In genomic region chr1:6802454-6802853, GRCh38 we compare ENCODE assay signal across 23 cellular contexts. TPM values are rescaled to one million over a fixed set of nuclear protein-coding genes. Genes with fewer than 3 reads are reported as not detected.
DNase-seq lines count a peak whose midpoint lies in the region; ATAC-seq, FAIRE-seq and TF ChIP-seq lines count a peak whose summit lies in the region.
"Had no signal": no experiment of that assay in that cellular context is flagged by ENCODE, and none has a peak within 500 bp of the region (broad histone marks: within the 10 kb centered on the region; RNA-seq: fewer than 3 reads in every experiment).

No MANE protein-coding gene starts in this region.

- H3K36me3 Mint-ChIP-seq in GM23338 (ENCODE audit: low read depth) (no peaks in the 10 kb centered on the region), nephron (ENCODE audit: low read depth) (peaks cover 3% of the 10 kb centered on the region), T-helper 17 cell (ENCODE audit: low read depth) (no peaks in the 10 kb centered on the region), progenitor cell of endocrine pancreas (ENCODE audit: insufficient read depth) (no peaks in the 10 kb centered on the region)
- H3K36me3 Mint-ChIP-seq: naive B cell had no signal

- 100% methylated on average over 2 of the region's 2 CpGs for WGBS in A549 (ENCODE audit: missing lambda C conversion rate)
- 87% methylated on average over 2 of the region's 2 CpGs for WGBS in prostate gland

- H3K9me3 ChIP-seq in A549 = no peaks in the 10 kb centered on the region
- H3K9me3 ChIP-seq in T-helper 17 cell (ENCODE audit: control insufficient read depth, low read length, poor library complexity, severe bottlenecking) = no peaks in the 10 kb centered on the region
- H3K9me3 ChIP-seq in prostate gland = no peaks in the 10 kb centered on the region
- H3K9me3 ChIP-seq: ovary, vagina had no signal

- H3K4me1 Mint-ChIP-seq in GM23338 (peaks cover 9% of the 10 kb centered on the region; the same call in 2 of the 3 replicates), nephron (peaks cover 54% of the 10 kb centered on the region), T-helper 17 cell (peaks cover 42% of the 10 kb centered on the region), progenitor cell of endocrine pancreas (ENCODE audit: low read depth) (peaks cover 14% of the 10 kb centered on the region)

- TF ChIP-seq POLR2A in A549 (IDR thresholded peaks at IDR 0.05; ENCODE audit: low read length) (no peak), prostate gland (IDR thresholded peaks at IDR 0.05) (no peak)

- ATAC-seq in A549 = peak in 1 of 2 experiments; percentile 46; a peak in 3 of 6 replicates
- ATAC-seq in GM23338 = no peak
- no peak for ATAC-seq in T-helper 17 cell
- ATAC-seq: sciatic nerve had no signal

- TF ChIP-seq EP300 in A549 (IDR thresholded peaks at IDR 0.05) = no peak

- H3K36me3 ChIP-seq in GM23338 (ENCODE audit: insufficient read depth) (no peaks in the 10 kb centered on the region), prostate gland (no peaks in the 10 kb centered on the region)
- H3K36me3 ChIP-seq: ovary, vagina had no signal

- H3K27me3 Mint-ChIP-seq in GM23338 (ENCODE audit: insufficient read depth, low read depth, poor library complexity) (peaks cover 4% of the 10 kb centered on the region), nephron (ENCODE audit: low read depth) (no peaks in the 10 kb centered on the region), T-helper 17 cell (no peaks in the 10 kb centered on the region), progenitor cell of endocrine pancreas (no peaks in the 10 kb centered on the region)
- H3K27me3 Mint-ChIP-seq: activated CD4-positive, alpha-beta memory T cell treated with anti-CD3 and anti-CD28 coated beads, Interleukin-2, amount 10 ng/mL, durations not matched to agents 7 days and 5 days; central memory CD8-positive, alpha-beta T cell; naive B cell had no signal

- no peaks in the 10 kb centered on the region for H3K27me3 ChIP-seq in GM23338 (ENCODE audit: insufficient read depth)
- H3K27me3 ChIP-seq in prostate gland (replicated peaks; ENCODE audit: insufficient read depth) = no peaks in the 10 kb centered on the region
- H3K27me3 ChIP-seq: ovary, vagina had no signal

- TF ChIP-seq CTCF in A549 (IDR thresholded peaks at IDR 0.05) (no peak), GM23338 (conservative IDR thresholded peaks at IDR 0.05; ENCODE audit: low read depth in 2 of 2) (no peak), coronary artery (IDR thresholded peaks at IDR 0.05) (no peak), nephron (IDR thresholded peaks at IDR 0.05; ENCODE audit: unreplicated experiment in 3 of 3) (no peak), progenitor cell of endocrine pancreas (IDR thresholded peaks at IDR 0.05; ENCODE audit: unreplicated experiment) (no peak), prostate gland (IDR thresholded peaks at IDR 0.05) (no peak)

- POLR2A ChIA-PET in A549 (lab: Yijun Ruan, JAX) = no interaction called here

- peaks cover 64% of the 10 kb centered on the region for H4K20me1 ChIP-seq in GM23338 (replicated peaks; ENCODE audit: insufficient read depth)

- intact Hi-C loops in prostate gland (cut with DNase I) = no loop called here

- H3F3A ChIP-seq in GM23338 (replicated peaks; ENCODE audit: low read depth) = no peaks in the 10 kb centered on the region

- H3K27ac ChIP-seq in A549 = peak overlapping the region; percentile 32 to 64; a peak in 5 of 6 replicates
- peak overlapping the region; percentile 55; the same call in 1 of the 2 replicates for H3K27ac ChIP-seq in GM23338 (ENCODE audit: low read depth)
- H3K27ac ChIP-seq in coronary artery = peak overlapping the region; percentile 46 to 53
- H3K27ac ChIP-seq in prostate gland = no peak overlapping the region
- H3K27ac ChIP-seq: SK-N-MC, vagina had no signal

- no peaks in the 10 kb centered on the region for H3K9me2 ChIP-seq in GM23338 (ENCODE audit: insufficient read depth)

- no peak overlapping the region for H2AFZ ChIP-seq in GM23338

- peaks cover 100% of the 10 kb centered on the region for H3K79me2 ChIP-seq in GM23338 (replicated peaks; ENCODE audit: insufficient read depth)

- no peak overlapping the region for H3K4me3 Mint-ChIP-seq in GM23338
- H3K4me3 Mint-ChIP-seq in nephron = no peak overlapping the region
- H3K4me3 Mint-ChIP-seq in T-helper 17 cell = no peak overlapping the region
- no peak overlapping the region for H3K4me3 Mint-ChIP-seq in progenitor cell of endocrine pancreas (ENCODE audit: low read depth)
- H3K4me3 Mint-ChIP-seq: activated CD4-positive, alpha-beta memory T cell treated with anti-CD3 and anti-CD28 coated beads, Interleukin-2, amount 10 ng/mL, durations not matched to agents 7 days and 5 days; CD8-positive, alpha-beta memory T cell; central memory CD8-positive, alpha-beta T cell had no signal

- no peak for FAIRE-seq in A549 (lab: Jason Lieb, UNC)

- DNase-seq in A549 (ENCODE audit: low read depth in 1 of 2, low spot score in 1 of 2) (no peak), GM23338 (ENCODE audit: low spot score) (no peak), coronary artery (ENCODE audit: low spot score) (no peak), T-helper 17 cell (no peak), progenitor cell of endocrine pancreas (ENCODE audit: low spot score, unreplicated experiment) (no peak), OCI-M1 (lab: John Stamatoyannopoulos, UW) (no peak), prostate gland (ENCODE audit: low spot score) (no peak)
- DNase-seq: activated CD4-positive, alpha-beta memory T cell treated with anti-CD3 and anti-CD28 coated beads, Interleukin-2, amount 10 ng/mL, durations not matched to agents 7 days and 5 days; activated CD4-positive, CD25-positive, alpha-beta regulatory T cell; activated T-cell treated with anti-CD3 and anti-CD28 coated beads for 4 hours; CD8-positive, alpha-beta memory T cell; DMS79; foreskin melanocyte; naive B cell; NCI-H1694; NCI-H524 treated with DMSO at 0.1 percent for 48 hours; ovary; T-helper 9 cell had no signal

- H3K4me2 ChIP-seq in A549 = peak overlapping the region; percentile 48; the same call in 2 of the 3 replicates
- no peak overlapping the region for H3K4me2 ChIP-seq in GM23338

- H3K27ac Mint-ChIP-seq in GM23338 = peak overlapping the region; percentile 3; the same call in 1 of the 2 replicates
- peak overlapping the region in 2 of 3 experiments; percentile 10 to 22 for H3K27ac Mint-ChIP-seq in nephron
- no peak overlapping the region for H3K27ac Mint-ChIP-seq in T-helper 17 cell
- no peak overlapping the region for H3K27ac Mint-ChIP-seq in progenitor cell of endocrine pancreas
- H3K27ac Mint-ChIP-seq: activated CD4-positive, alpha-beta memory T cell treated with anti-CD3 and anti-CD28 coated beads, Interleukin-2, amount 10 ng/mL, durations not matched to agents 7 days and 5 days had no signal

- CTCF ChIA-PET in A549 (lab: Yijun Ruan, JAX) = interaction anchor here (0.9 to 2.0 kb wide), 6 partner anchors 33 to 845 kb away, joined by 3 to 7 read pairs (median 4); no protein-coding TSS in a partner anchor

- no peaks in the 10 kb centered on the region for H3K9me3 Mint-ChIP-seq in GM23338
- no peaks in the 10 kb centered on the region for H3K9me3 Mint-ChIP-seq in nephron
- H3K9me3 Mint-ChIP-seq in progenitor cell of endocrine pancreas (ENCODE audit: low read depth) = no peaks in the 10 kb centered on the region
- H3K9me3 Mint-ChIP-seq: activated CD4-positive, alpha-beta memory T cell treated with anti-CD3 and anti-CD28 coated beads, Interleukin-2, amount 10 ng/mL, durations not matched to agents 7 days and 5 days; CD8-positive, alpha-beta memory T cell; central memory CD8-positive, alpha-beta T cell had no signal

- H3K4me1 ChIP-seq in A549 (peaks cover 60% of the 10 kb centered on the region), GM23338 (ENCODE audit: insufficient read depth) (peaks cover 12% of the 10 kb centered on the region), prostate gland (replicated peaks) (peaks cover 3% of the 10 kb centered on the region)

- H3K4me3 ChIP-seq in A549 (no peak overlapping the region), GM23338 (no peak overlapping the region), coronary artery (no peak overlapping the region), prostate gland (no peak overlapping the region)
- H3K4me3 ChIP-seq: ovary, SK-N-MC, vagina had no signal

- no peak for TF ChIP-seq RAD21 in A549 (conservative IDR thresholded peaks at IDR 0.05 in 1 of 2, IDR thresholded peaks at IDR 0.05 in 1 of 2)

TF ChIP-seq in A549, 52 proteins besides CTCF, POLR2A, EP300 and RAD21 (continues in another document):
- TF ChIP-seq MAFK (IDR thresholded peaks at IDR 0.05; ENCODE audit: partially characterized antibody) = no peak
- no peak for TF ChIP-seq ZC3H11A (IDR thresholded peaks at IDR 0.05)
- TF ChIP-seq HES2 (IDR thresholded peaks at IDR 0.05) = no peak
- TF ChIP-seq NPAS2 (CRISPR knock-in tag; IDR thresholded peaks at IDR 0.05; ENCODE audit: borderline replicate concordance) = no peak
- TF ChIP-seq TFCP2L1 (CRISPR knock-in tag; IDR thresholded peaks at IDR 0.05) = no peak
- TF ChIP-seq PHF8 (IDR thresholded peaks at IDR 0.05; ENCODE audit: borderline replicate concordance, low read depth) = no peak

TF ChIP-seq in GM23338, 12 proteins besides CTCF, POLR2A, EP300 and RAD21 (continues in another document):
- TF ChIP-seq EZH2 (IDR thresholded peaks at IDR 0.05; ENCODE audit: low read depth, unreplicated experiment) (no peak), ZNF331 (CRISPR knock-in tag; IDR thresholded peaks at IDR 0.05; ENCODE audit: low read depth) (no peak)

RNA-seq across cellular contexts. Expression of gene CAMTA1, which starts 17.2 kb away (rescaled TPM):
- 48.7 and 58.8 TPM in 2 replicates for polyA plus RNA-seq in A549 (2011; rRNA removed)
- polyA plus RNA-seq in A549 (2012; cell fraction: cytosol; rRNA removed) = 35.4 and 46.5 TPM in 2 replicates
- 9.4 and 22.1 TPM in 2 replicates for polyA plus RNA-seq in A549 (2012; cell fraction: nucleus; rRNA removed)
- 63.3 to 75.0 TPM (median 73.5 TPM) in 3 replicates for polyA plus RNA-seq in A549 (2017; fragmentation: RNase III; extraction: RNeasy Plus Mini Kit Qiagen cat#74134 plus additional on column Dnase treatment)
- 18.6 and 19.8 TPM in 2 replicates for polyA minus RNA-seq in A549 (2011; rRNA and poly(A)+ RNA removed)
- 115 and 119 TPM in 2 replicates for total RNA-seq in GM23338 (2014; rRNA removed; shearing (Covaris generic))
- 519 and 580 TPM in 2 replicates for polyA plus RNA-seq in GM23338 (2016; fragmentation: Nextera tagmentation; extraction: Ambion mirVana)
- total RNA-seq in T-helper 17 cell = 10 to 100 TPM; 55.3 to 69.5 TPM
- total RNA-seq in progenitor cell of endocrine pancreas = 89.1 and 99.0 TPM in 2 replicates
- 100 to 1,000 TPM; 100 to 102 TPM for total RNA-seq in prostate gland

Comparison
In these comparisons a context has a peak if more than half of its experiments do, and no peak if none do; other contexts are left out.
1. H3K27ac ChIP-seq: peak in A549 (2 of 2), GM23338 (single experiment) and coronary artery (2 of 2); none in prostate gland (0 of 2).
2. H3K27ac Mint-ChIP-seq: peak in GM23338 (single experiment) and nephron (2 of 3); none in T-helper 17 cell (single experiment) and progenitor cell of endocrine pancreas (single experiment).